ENCODE assay signal across 8 cellular contexts in the genomic region with DNA sequence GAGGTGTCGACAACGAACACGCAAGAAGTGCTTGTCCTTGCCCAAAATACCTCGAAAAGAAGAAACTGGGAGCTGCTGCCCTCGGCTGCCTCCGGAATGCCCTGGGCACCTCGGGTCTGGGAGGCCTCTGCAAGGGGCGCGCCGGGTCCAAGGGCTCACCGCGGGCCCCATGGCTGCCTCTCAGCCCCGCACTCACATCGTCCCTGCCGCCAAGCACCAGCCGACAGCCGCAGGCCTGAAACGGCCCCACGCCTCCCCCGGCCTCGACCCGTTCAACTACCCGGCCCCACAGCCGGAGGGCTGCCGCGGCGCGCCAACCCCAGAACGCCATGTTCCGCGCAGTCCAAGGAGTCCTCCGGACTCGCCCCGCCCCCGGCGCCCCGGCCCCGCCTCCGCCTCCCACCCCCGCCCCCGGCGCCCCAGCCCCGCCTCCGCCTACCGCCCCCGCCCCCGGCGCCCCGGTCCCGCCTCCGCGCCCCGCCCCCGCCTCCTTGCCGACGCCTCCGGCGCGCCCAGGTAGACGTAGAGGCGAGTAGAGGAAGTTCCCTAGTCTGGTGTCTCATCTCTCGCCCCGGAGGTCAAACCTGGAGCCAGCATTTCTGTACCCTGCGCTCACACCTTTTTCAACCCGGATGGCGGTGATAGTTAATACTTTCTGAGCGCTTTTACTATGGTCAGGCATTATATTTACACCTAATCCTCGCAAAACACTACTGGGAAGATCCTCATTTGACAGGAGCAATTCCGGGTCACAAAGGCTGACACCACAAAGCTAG. TPM values are rescaled to one million over a fixed set of nuclear protein-coding genes. Genes with fewer than 3 reads are reported as not detected.
A peak's percentile ranks its signal among the peaks of the same experiment; 100 is the strongest.
DNase-seq lines count a peak whose midpoint lies in the region; ATAC-seq and TF ChIP-seq lines count a peak whose summit lies in the region.

A gene (minus strand): TSS at position 345 of the 776 bp plus-strand sequence. CDS start 14 bp downstream, at position 331.

- H3K4me3 Mint-ChIP-seq in activated B cell treated with CpG ODN at 0.5 μM for 24 hours, result peak within 1 kb of the TSS; percentile 98

- POLR2A ChIA-PET in activated B cell treated with CpG ODN at 0.5 μM for 24 hours (lab: Charles Lee), result interaction anchor here (0.9 to 3.1 kb wide), 12 partner anchors 21 to 302 kb away, joined by 3 to 55 read pairs (median 6); a partner anchor contains a TSS

- H3K4me1 Mint-ChIP-seq in activated B cell treated with CpG ODN at 0.5 μM for 24 hours, result peaks cover 35% of the 10 kb centered on the region

- DNase-seq in ACHN (peak; percentile 81), NCI-H2196 (lab: John Stamatoyannopoulos, UW; ENCODE audit: unreplicated experiment) (peak; percentile 87), activated B cell treated with CpG ODN at 0.5 μM for 24 hours (peak; percentile 76), cardiac fibroblast (ENCODE audit: low read depth in 2 of 2) (peak; percentile 82), inferior parietal cortex (ENCODE audit: extremely low spot score) (peak; percentile 61)
- peak; percentile 59 to 72 for DNase-seq in stimulated activated CD4-positive, alpha-beta T cell treated with anti-CD3 and anti-CD28 coated beads, Interleukin-12 subunit alpha, Interleukin-12 subunit beta, amount 100 ng/mL, for 24 hours (ENCODE audit: low read depth in 2 of 2)

- peak within 1 kb of the TSS; percentile 99 for H3K27ac Mint-ChIP-seq in activated B cell treated with CpG ODN at 0.5 μM for 24 hours

- H3K36me3 Mint-ChIP-seq in activated B cell treated with CpG ODN at 0.5 μM for 24 hours (ENCODE audit: low read depth), result peaks cover 28% of the 10 kb centered on the region

- no peak for TF ChIP-seq CTCF in activated B cell treated with CpG ODN at 0.5 μM for 24 hours (IDR thresholded peaks at IDR 0.05)
- TF ChIP-seq CTCF in cardiac fibroblast (IDR thresholded peaks at IDR 0.05; ENCODE audit: low read depth, low read length), result no peak

- H3K9me3 Mint-ChIP-seq in activated B cell treated with CpG ODN at 0.5 μM for 24 hours, result no peaks in the 10 kb centered on the region

- no peaks in the 10 kb centered on the region for H3K27me3 Mint-ChIP-seq in activated B cell treated with CpG ODN at 0.5 μM for 24 hours

- ATAC-seq in GM18867 (IDR thresholded peaks at IDR 0.05; ENCODE audit: unreplicated experiment) (peak; percentile 74), HG03095 (IDR thresholded peaks at IDR 0.05; ENCODE audit: unreplicated experiment) (peak; percentile 65), activated B cell treated with CpG ODN at 0.5 μM for 24 hours (ENCODE audit: low read depth) (peak; percentile 89)

- in situ Hi-C loops in ACHN (cut with HindIII; ENCODE audit: low pct_ligation_motif_present, low pct_unique_long_range_greater_than_20kb, low sequenced_read_pairs), result no loop called here

- CTCF ChIA-PET in activated B cell treated with CpG ODN at 0.5 μM for 24 hours (lab: Charles Lee), result interaction anchor here (1.8 kb wide), 1 partner anchor 14 kb away, joined by 9 read pairs; no protein-coding TSS in a partner anchor

- peak within 1 kb of the TSS; percentile 96 for H3K4me3 ChIP-seq in cardiac fibroblast (replicated peaks in 1 of 2; ENCODE audit: low read depth in 2 of 2, low read length in 2 of 2)

- intact Hi-C loops in activated B cell treated with CpG ODN at 0.5 μM for 24 hours (cut with micrococcal nuclease), result loop anchor here (1.0 to 5.0 kb wide), 8 partner anchors 29 to 301 kb away; a partner anchor contains a TSS

RNA-seq across cellular contexts. Expression of the gene that starts here (rescaled TPM):
- 21.8 and 23.0 TPM in 2 replicates for total RNA-seq in activated B cell treated with CpG ODN at 0.5 μM for 24 hours

Comparison
In these comparisons a context has a peak if more than half of its experiments do, and no peak if none do; other contexts are left out.
1. Peak in every context shown above with its lines: DNase-seq, ATAC-seq and H3K4me3 ChIP-seq.